In genomic region chr7:101217388-101218235, GRCh38 we compare ENCODE assay signal across 8 cellular contexts. TPM values are rescaled to one million over a fixed set of nuclear protein-coding genes. Genes with fewer than 3 reads are reported as not detected.
A peak's percentile ranks its signal among the peaks of the same experiment; 100 is the strongest.
DNase-seq lines count a peak whose midpoint lies in the region; ATAC-seq, FAIRE-seq and TF ChIP-seq lines count a peak whose summit lies in the region.

Gene PLOD3, minus strand, starts transcription at chr7:101217581. Its CDS starts 307 bp downstream, at chr7:101217274.
Gene ZNHIT1, plus strand, starts transcription at chr7:101218165. Its CDS starts 31 bp downstream, at chr7:101218196.

- H3K36me3 ChIP-seq in pancreas (peaks cover 0 to 1% (median 0%) of the 10 kb centered on the region in 3 donors), tibial artery (peaks cover 0 to 45% (median 20%) of the 10 kb centered on the region in 3 donors)

- peak; percentile 64 for FAIRE-seq in pancreas (lab: Jason Lieb, UNC)

- H3K9me3 ChIP-seq in pancreas (no peaks in the 10 kb centered on the region), tibial artery (no peaks in the 10 kb centered on the region)

- no peaks in the 10 kb centered on the region for H3K27me3 ChIP-seq in pancreas
- H3K27me3 ChIP-seq in tibial artery = no peaks in the 10 kb centered on the region

- H3K4me3 ChIP-seq in GM12865 (ENCODE audit: low read depth, low read length) (peak within 1 kb of the TSS; percentile 96), pancreas (peak within 1 kb of the TSS; percentile 56 to 98 (median 74)), tibial artery (peak within 1 kb of the TSS; percentile 65 to 94)

- peak within 1 kb of the TSS; percentile 97 for H3K4me3 Mint-ChIP-seq in activated naive CD8-positive, alpha-beta T cell treated with anti-CD3 and anti-CD28 coated beads, Interleukin-2, amount 50 U/mL, for 24 hours

- H3K4me1 Mint-ChIP-seq in activated naive CD8-positive, alpha-beta T cell treated with anti-CD3 and anti-CD28 coated beads, Interleukin-2, amount 50 U/mL, for 24 hours = peaks cover 36% of the 10 kb centered on the region

- DNase-seq in GM12865 (ENCODE audit: low read depth) (peak; percentile 98), NCI-H1417 treated with DMSO at 0.1 percent for 48 hours (lab: John Stamatoyannopoulos, UW) (peak; percentile 91), SW480 (ENCODE audit: low spot score) (peak; percentile 100), Right ventricle myocardium superior (peak; percentile 98), pancreas (peak; percentile 94 to 100 (median 97)), tibial artery (peak; percentile 97 to 98)
- DNase-seq in activated naive CD8-positive, alpha-beta T cell treated with anti-CD3 and anti-CD28 coated beads, Interleukin-2, amount 50 U/mL, for 24 hours = peak; percentile 96

- intact Hi-C loops in Right ventricle myocardium superior (cut with DNase I) (loop anchor here (10.0 kb wide), 1 partner anchor 67 kb away; no protein-coding TSS in a partner anchor), pancreas (cut with DNase I) (no loop called here), tibial artery (cut with DNase I; ENCODE audit: low total_unique reads) (loop anchor here (2.0 kb wide), 1 partner anchor 35 kb away; no protein-coding TSS in a partner anchor)

- peak; percentile 66 for ATAC-seq in HG02763 (IDR thresholded peaks at IDR 0.05; ENCODE audit: unreplicated experiment)
- ATAC-seq in activated naive CD8-positive, alpha-beta T cell treated with anti-CD3 and anti-CD28 coated beads, Interleukin-2, amount 50 U/mL, for 24 hours = peak; percentile 60
- ATAC-seq in Right ventricle myocardium superior (ENCODE audit: poor library complexity) = peak; percentile 94
- peak; percentile 90 to 93 (median 92) for ATAC-seq in pancreas

- peak within 1 kb of the TSS; percentile 92 for H3K27ac Mint-ChIP-seq in activated naive CD8-positive, alpha-beta T cell treated with anti-CD3 and anti-CD28 coated beads, Interleukin-2, amount 50 U/mL, for 24 hours

- peaks cover 1% of the 10 kb centered on the region for H3K36me3 Mint-ChIP-seq in activated naive CD8-positive, alpha-beta T cell treated with anti-CD3 and anti-CD28 coated beads, Interleukin-2, amount 50 U/mL, for 24 hours (ENCODE audit: low read depth)

- 1% methylated on average over 57 of the region's 57 CpGs for WGBS in pancreas, 2 donors

- peaks cover 14 to 25% (median 18%) of the 10 kb centered on the region in 3 donors for H3K4me1 ChIP-seq in pancreas
- peaks cover 0 to 41% (median 26%) of the 10 kb centered on the region in 4 donors for H3K4me1 ChIP-seq in tibial artery

- no peak for TF ChIP-seq CTCF in GM12865 (IDR thresholded peaks at IDR 0.05; ENCODE audit: insufficient read depth, low read depth, low read length, missing control alignments)
- TF ChIP-seq CTCF in pancreas (IDR thresholded peaks at IDR 0.05) = peak in 2 of 4 donors; percentile 10 to 17
- TF ChIP-seq CTCF in tibial artery (IDR thresholded peaks at IDR 0.05) = no peak

- H3K27ac ChIP-seq in pancreas = peak within 1 kb of the TSS; percentile 77 to 95 (median 85)
- peak within 1 kb of the TSS; percentile 81 to 82 for H3K27ac ChIP-seq in tibial artery

- no peaks in the 10 kb centered on the region for H3K9me3 Mint-ChIP-seq in activated naive CD8-positive, alpha-beta T cell treated with anti-CD3 and anti-CD28 coated beads, Interleukin-2, amount 50 U/mL, for 24 hours

- H3K27me3 Mint-ChIP-seq in activated naive CD8-positive, alpha-beta T cell treated with anti-CD3 and anti-CD28 coated beads, Interleukin-2, amount 50 U/mL, for 24 hours = no peaks in the 10 kb centered on the region

RNA-seq across cellular contexts. Expression of gene PLOD3, which starts in this region (rescaled TPM):
- total RNA-seq in Right ventricle myocardium superior (39.0 TPM), pancreas (10 to 100 TPM; 27.2 to 54.5 (median 36.8) TPM)
- polyA plus RNA-seq in pancreas = 10 to 100 TPM; 38.8 to 55.7 TPM

RNA-seq across cellular contexts. Expression of gene ZNHIT1, which starts in this region (rescaled TPM):
- total RNA-seq in Right ventricle myocardium superior (58.2 TPM), pancreas (10 to 100 TPM; 25.7 to 38.2 (median 32.4) TPM)
- polyA plus RNA-seq in pancreas = 10 to 100 TPM; 84.3 to 92.3 TPM

Comparison
In these comparisons a context has a peak if more than half of its experiments do, and no peak if none do; other contexts are left out.
1. Peak in every context shown above with its lines: DNase-seq, ATAC-seq, H3K4me3 ChIP-seq and H3K27ac ChIP-seq.
2. intact Hi-C loops: an anchor here in Right ventricle myocardium superior (10.0 kb wide) and tibial artery (2.0 kb wide); none called in pancreas.